9 cellular contexts compared by ENCODE assay signal in genomic region chr15:52163321-52164190, GRCh38. TPM values are rescaled to one million over a fixed set of nuclear protein-coding genes. Genes with fewer than 3 reads are reported as not detected.
DNase-seq lines count a peak whose midpoint lies in the region; TF ChIP-seq lines count a peak whose summit lies in the region.
"Had no signal": no experiment of that assay in that cellular context is flagged by ENCODE, and none has a peak within 500 bp of the region (broad histone marks: within the 10 kb centered on the region; RNA-seq: fewer than 3 reads in every experiment).

No MANE protein-coding gene starts in this region.

- H3K27ac ChIP-seq in SJCRH30, result peak overlapping the region; percentile 87

- TF ChIP-seq CTCF in endothelial cell (IDR thresholded peaks at IDR 0.05; ENCODE audit: unreplicated experiment) (peak; percentile 15), type B pancreatic cell (conservative IDR thresholded peaks at IDR 0.05) (peak; percentile 59)

- H3K27me3 ChIP-seq in SJCRH30, result no peaks in the 10 kb centered on the region

- peaks cover 17% of the 10 kb centered on the region; the same call in 1 of the 2 replicates for H3K4me1 ChIP-seq in SJCRH30

- H3K9me3 Mint-ChIP-seq in endothelial cell (ENCODE audit: unreplicated experiment) (no peaks in the 10 kb centered on the region), type B pancreatic cell (no peaks in the 10 kb centered on the region)

- DNase-seq in stimulated activated CD4-positive, alpha-beta T cell treated with anti-CD3 and anti-CD28 coated beads, Interleukin-15, amount 100 ng/mL, for 24 hours, result peak; percentile 14
- no peak for DNase-seq in stimulated activated CD4-positive, alpha-beta T cell treated with anti-CD3 and anti-CD28 coated beads, Interleukin-2, amount 100 ng/mL, for 48 hours
- peak; percentile 96 to 98 for DNase-seq in SJCRH30
- peak; percentile 41 for DNase-seq in endothelial cell (ENCODE audit: low spot score)
- no peak for DNase-seq in type B pancreatic cell (ENCODE audit: extremely low spot score, unreplicated experiment)
- DNase-seq in DMS79 (lab: John Stamatoyannopoulos, UW), result no peak
- DNase-seq in mucosa of gallbladder (ENCODE audit: low spot score), result no peak
- no peak for DNase-seq in GM19240 (ENCODE audit: insufficient read length, low spot score)

- H3K36me3 Mint-ChIP-seq in endothelial cell (ENCODE audit: low read depth, unreplicated experiment) (no peaks in the 10 kb centered on the region), type B pancreatic cell (peaks cover 7% of the 10 kb centered on the region)

- H3K4me3 ChIP-seq in SJCRH30, result peak overlapping the region; percentile 56

- H3K9me3 ChIP-seq in SJCRH30 (replicated peaks), result peaks cover 2% of the 10 kb centered on the region; the same call in 1 of the 2 replicates
- H3K9me3 ChIP-seq: Caco-2 had no signal

- H3K4me3 Mint-ChIP-seq in endothelial cell (ENCODE audit: unreplicated experiment) (no peak overlapping the region), type B pancreatic cell (no peak overlapping the region)

- H3K4me1 Mint-ChIP-seq in endothelial cell (ENCODE audit: unreplicated experiment) (no peaks in the 10 kb centered on the region), type B pancreatic cell (ENCODE audit: unreplicated experiment) (no peaks in the 10 kb centered on the region)

- H3K36me3 ChIP-seq in SJCRH30, result peaks cover 10% of the 10 kb centered on the region

- H3K27ac Mint-ChIP-seq in endothelial cell (ENCODE audit: unreplicated experiment), result no peak overlapping the region
- no peak overlapping the region for H3K27ac Mint-ChIP-seq in type B pancreatic cell

- H3K27me3 Mint-ChIP-seq in endothelial cell (ENCODE audit: unreplicated experiment) (peaks cover 1% of the 10 kb centered on the region), type B pancreatic cell (no peaks in the 10 kb centered on the region)

RNA-seq across cellular contexts. Expression of gene GNB5, which starts 27.6 kb away (rescaled TPM):
- total RNA-seq in SJCRH30 (2014; rRNA removed; shearing (Covaris generic)), result 38.3 and 38.9 TPM in 2 replicates
- total RNA-seq in endothelial cell (ENCODE audit: unreplicated experiment), result 11.7 TPM
- total RNA-seq in type B pancreatic cell (ENCODE audit: low replicate concordance), result 12.6 and 19.9 TPM in 2 replicates
- 61.4 TPM for total RNA-seq in mucosa of gallbladder

RNA-seq across cellular contexts. Expression of gene BCL2L10, which starts 51.0 kb away (rescaled TPM):
- 0.38 and 0.51 TPM in 2 replicates for total RNA-seq in SJCRH30 (2014; rRNA removed; shearing (Covaris generic))
- not detected for total RNA-seq in endothelial cell (ENCODE audit: unreplicated experiment)
- total RNA-seq in type B pancreatic cell (ENCODE audit: low replicate concordance), result 0.81 TPM in 1 of 2 replicates, not detected in the other
- 4.7 TPM for total RNA-seq in mucosa of gallbladder

Comparison
In these comparisons a context has a peak if more than half of its experiments do, and no peak if none do; other contexts are left out.
1. DNase-seq: peak in stimulated activated CD4-positive, alpha-beta T cell treated with anti-CD3 and anti-CD28 coated beads, Interleukin-15, amount 100 ng/mL, for 24 hours (single experiment), SJCRH30 (2 of 2) and endothelial cell (single experiment); none in stimulated activated CD4-positive, alpha-beta T cell treated with anti-CD3 and anti-CD28 coated beads, Interleukin-2, amount 100 ng/mL, for 48 hours (0 of 2), type B pancreatic cell (single experiment), DMS79 (single experiment), mucosa of gallbladder (single experiment) and GM19240 (single experiment).